1 cellular context compared by ENCODE assay signal in genomic region chr19:2416321-2417097, GRCh38.
TF ChIP-seq lines count a peak whose summit lies in the region.

No MANE protein-coding gene starts in this region.

TF ChIP-seq in HepG2, 621 proteins besides CTCF, POLR2A, EP300 and RAD21 (continued from another document and continues in another):
- no peak for TF ChIP-seq ZNF362 (CRISPR knock-in tag; IDR thresholded peaks at IDR 0.05; ENCODE audit: borderline replicate concordance)
- peak; percentile 61 for TF ChIP-seq TFDP1 (CRISPR knock-in tag; IDR thresholded peaks at IDR 0.05; ENCODE audit: borderline replicate concordance)
- 0 out of 2 replicates have a peak, but pooled peaks have one; percentile 41 for TF ChIP-seq NAIF1 (CRISPR knock-in tag; IDR thresholded peaks at IDR 0.05; ENCODE audit: borderline replicate concordance)
- TF ChIP-seq TP53 (CRISPR knock-in tag; conservative IDR thresholded peaks at IDR 0.05): 0 out of 2 replicates have a peak, but pooled peaks have one; percentile 51
- TF ChIP-seq, protein P1, sequence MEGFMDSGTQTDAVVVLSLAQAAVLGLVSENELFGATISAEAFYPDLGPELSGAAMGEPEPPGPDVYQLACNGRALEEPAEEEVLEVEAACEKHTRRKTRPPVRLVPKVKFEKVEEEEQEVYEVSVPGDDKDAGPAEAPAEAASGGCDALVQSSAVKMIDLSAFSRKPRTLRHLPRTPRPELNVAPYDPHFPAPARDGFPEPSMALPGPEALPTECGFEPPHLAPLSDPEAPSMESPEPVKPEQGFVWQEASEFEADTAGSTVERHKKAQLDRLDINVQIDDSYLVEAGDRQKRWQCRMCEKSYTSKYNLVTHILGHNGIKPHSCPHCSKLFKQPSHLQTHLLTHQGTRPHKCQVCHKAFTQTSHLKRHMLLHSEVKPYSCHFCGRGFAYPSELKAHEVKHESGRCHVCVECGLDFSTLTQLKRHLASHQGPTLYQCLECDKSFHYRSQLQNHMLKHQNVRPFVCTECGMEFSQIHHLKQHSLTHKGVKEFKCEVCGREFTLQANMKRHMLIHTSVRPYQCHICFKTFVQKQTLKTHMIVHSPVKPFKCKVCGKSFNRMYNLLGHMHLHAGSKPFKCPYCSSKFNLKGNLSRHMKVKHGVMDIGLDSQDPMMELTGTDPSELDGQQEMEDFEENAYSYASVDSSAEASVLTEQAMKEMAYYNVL (CRISPR knock-in tag; IDR thresholded peaks at IDR 0.05; ENCODE audit: borderline replicate concordance): peak; percentile 78; the same call in 1 of the 2 replicates
- TF ChIP-seq ZNF446 (CRISPR knock-in tag; IDR thresholded peaks at IDR 0.05): peak; percentile 62; the same call in 1 of the 2 replicates
- 0 out of 2 replicates have a peak, but pooled peaks have one; percentile 30 for TF ChIP-seq ZNF335 (CRISPR knock-in tag; IDR thresholded peaks at IDR 0.05)
- TF ChIP-seq MEIS2 (CRISPR knock-in tag; IDR thresholded peaks at IDR 0.05): peak; percentile 69; the same call in 1 of the 2 replicates
- no peak for TF ChIP-seq PLSCR1 (CRISPR knock-in tag; IDR thresholded peaks at IDR 0.05; ENCODE audit: borderline replicate concordance)
- peak; percentile 55; the same call in 1 of the 2 replicates for TF ChIP-seq SP2 (CRISPR knock-in tag; IDR thresholded peaks at IDR 0.05)
- TF ChIP-seq HNRNPLL (IDR thresholded peaks at IDR 0.05; ENCODE audit: low read depth, low read length, poor library complexity, severe bottlenecking): peak; percentile 22
- TF ChIP-seq ARHGAP35 (CRISPR knock-in tag; IDR thresholded peaks at IDR 0.05; ENCODE audit: borderline replicate concordance): peak; percentile 43; the same call in 1 of the 2 replicates
- TF ChIP-seq TGIF2 (CRISPR knock-in tag; IDR thresholded peaks at IDR 0.05): peak; percentile 53
- TF ChIP-seq ZNF678 (CRISPR knock-in tag; IDR thresholded peaks at IDR 0.05): no peak
- TF ChIP-seq, protein P2, sequence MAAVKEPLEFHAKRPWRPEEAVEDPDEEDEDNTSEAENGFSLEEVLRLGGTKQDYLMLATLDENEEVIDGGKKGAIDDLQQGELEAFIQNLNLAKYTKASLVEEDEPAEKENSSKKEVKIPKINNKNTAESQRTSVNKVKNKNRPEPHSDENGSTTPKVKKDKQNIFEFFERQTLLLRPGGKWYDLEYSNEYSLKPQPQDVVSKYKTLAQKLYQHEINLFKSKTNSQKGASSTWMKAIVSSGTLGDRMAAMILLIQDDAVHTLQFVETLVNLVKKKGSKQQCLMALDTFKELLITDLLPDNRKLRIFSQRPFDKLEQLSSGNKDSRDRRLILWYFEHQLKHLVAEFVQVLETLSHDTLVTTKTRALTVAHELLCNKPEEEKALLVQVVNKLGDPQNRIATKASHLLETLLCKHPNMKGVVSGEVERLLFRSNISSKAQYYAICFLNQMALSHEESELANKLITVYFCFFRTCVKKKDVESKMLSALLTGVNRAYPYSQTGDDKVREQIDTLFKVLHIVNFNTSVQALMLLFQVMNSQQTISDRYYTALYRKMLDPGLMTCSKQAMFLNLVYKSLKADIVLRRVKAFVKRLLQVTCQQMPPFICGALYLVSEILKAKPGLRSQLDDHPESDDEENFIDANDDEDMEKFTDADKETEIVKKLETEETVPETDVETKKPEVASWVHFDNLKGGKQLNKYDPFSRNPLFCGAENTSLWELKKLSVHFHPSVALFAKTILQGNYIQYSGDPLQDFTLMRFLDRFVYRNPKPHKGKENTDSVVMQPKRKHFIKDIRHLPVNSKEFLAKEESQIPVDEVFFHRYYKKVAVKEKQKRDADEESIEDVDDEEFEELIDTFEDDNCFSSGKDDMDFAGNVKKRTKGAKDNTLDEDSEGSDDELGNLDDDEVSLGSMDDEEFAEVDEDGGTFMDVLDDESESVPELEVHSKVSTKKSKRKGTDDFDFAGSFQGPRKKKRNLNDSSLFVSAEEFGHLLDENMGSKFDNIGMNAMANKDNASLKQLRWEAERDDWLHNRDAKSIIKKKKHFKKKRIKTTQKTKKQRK (IDR thresholded peaks at IDR 0.05; ENCODE audit: low read length): no peak
- no peak for TF ChIP-seq ZNF549 (CRISPR knock-in tag; IDR thresholded peaks at IDR 0.05)
- TF ChIP-seq AGO1 (IDR thresholded peaks at IDR 0.05; ENCODE audit: low read depth, low read length, poor library complexity, severe bottlenecking): peak; percentile 90
- 0 out of 2 replicates have a peak, but pooled peaks have one; percentile 35 for TF ChIP-seq SETDB1 (CRISPR knock-in tag; IDR thresholded peaks at IDR 0.05; ENCODE audit: borderline replicate concordance)
- peak; percentile 84; the same call in 1 of the 2 replicates for TF ChIP-seq KLF6 (CRISPR knock-in tag; IDR thresholded peaks at IDR 0.05)
- TF ChIP-seq ZNF552 (CRISPR knock-in tag; IDR thresholded peaks at IDR 0.05; ENCODE audit: borderline replicate concordance): peak; percentile 63
- TF ChIP-seq ZNF468 (CRISPR knock-in tag; IDR thresholded peaks at IDR 0.05): no peak
- TF ChIP-seq ZNF652 (CRISPR knock-in tag; IDR thresholded peaks at IDR 0.05; ENCODE audit: borderline replicate concordance, low read depth): no peak
- TF ChIP-seq SMARCC2 (IDR thresholded peaks at IDR 0.05): no peak
- TF ChIP-seq ZNF235 (CRISPR knock-in tag; IDR thresholded peaks at IDR 0.05; ENCODE audit: borderline replicate concordance): no peak
- TF ChIP-seq TRIM24 (CRISPR knock-in tag; IDR thresholded peaks at IDR 0.05): no peak
- TF ChIP-seq IRF2 (CRISPR knock-in tag; IDR thresholded peaks at IDR 0.05): peak; percentile 78
- peak; percentile 93 for TF ChIP-seq ELF1 (CRISPR knock-in tag; IDR thresholded peaks at IDR 0.05)
- TF ChIP-seq, protein P3, sequence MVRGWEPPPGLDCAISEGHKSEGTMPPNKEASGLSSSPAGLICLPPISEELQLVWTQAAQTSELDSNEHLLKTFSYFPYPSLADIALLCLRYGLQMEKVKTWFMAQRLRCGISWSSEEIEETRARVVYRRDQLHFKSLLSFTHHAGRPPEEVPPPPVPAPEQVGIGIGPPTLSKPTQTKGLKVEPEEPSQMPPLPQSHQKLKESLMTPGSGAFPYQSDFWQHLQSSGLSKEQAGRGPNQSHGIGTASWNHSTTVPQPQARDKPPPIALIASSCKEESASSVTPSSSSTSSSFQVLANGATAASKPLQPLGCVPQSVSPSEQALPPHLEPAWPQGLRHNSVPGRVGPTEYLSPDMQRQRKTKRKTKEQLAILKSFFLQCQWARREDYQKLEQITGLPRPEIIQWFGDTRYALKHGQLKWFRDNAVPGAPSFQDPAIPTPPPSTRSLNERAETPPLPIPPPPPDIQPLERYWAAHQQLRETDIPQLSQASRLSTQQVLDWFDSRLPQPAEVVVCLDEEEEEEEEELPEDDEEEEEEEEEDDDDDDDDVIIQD (CRISPR knock-in tag; IDR thresholded peaks at IDR 0.05; ENCODE audit: low read depth): peak; percentile 31; the same call in 1 of the 2 replicates
- TF ChIP-seq JUND (CRISPR knock-in tag; IDR thresholded peaks at IDR 0.05): peak; percentile 55; the same call in 1 of the 2 replicates
- peak; percentile 36; the same call in 1 of the 2 replicates for TF ChIP-seq ZNF558 (CRISPR knock-in tag; IDR thresholded peaks at IDR 0.05; ENCODE audit: borderline replicate concordance)
- TF ChIP-seq, protein P4, sequence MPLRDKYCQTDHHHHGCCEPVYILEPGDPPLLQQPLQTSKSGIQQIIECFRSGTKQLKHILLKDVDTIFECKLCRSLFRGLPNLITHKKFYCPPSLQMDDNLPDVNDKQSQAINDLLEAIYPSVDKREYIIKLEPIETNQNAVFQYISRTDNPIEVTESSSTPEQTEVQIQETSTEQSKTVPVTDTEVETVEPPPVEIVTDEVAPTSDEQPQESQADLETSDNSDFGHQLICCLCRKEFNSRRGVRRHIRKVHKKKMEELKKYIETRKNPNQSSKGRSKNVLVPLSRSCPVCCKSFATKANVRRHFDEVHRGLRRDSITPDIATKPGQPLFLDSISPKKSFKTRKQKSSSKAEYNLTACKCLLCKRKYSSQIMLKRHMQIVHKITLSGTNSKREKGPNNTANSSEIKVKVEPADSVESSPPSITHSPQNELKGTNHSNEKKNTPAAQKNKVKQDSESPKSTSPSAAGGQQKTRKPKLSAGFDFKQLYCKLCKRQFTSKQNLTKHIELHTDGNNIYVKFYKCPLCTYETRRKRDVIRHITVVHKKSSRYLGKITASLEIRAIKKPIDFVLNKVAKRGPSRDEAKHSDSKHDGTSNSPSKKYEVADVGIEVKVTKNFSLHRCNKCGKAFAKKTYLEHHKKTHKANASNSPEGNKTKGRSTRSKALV (CRISPR knock-in tag; IDR thresholded peaks at IDR 0.05): peak; percentile 34; the same call in 1 of the 2 replicates
- peak; percentile 84; the same call in 1 of the 2 replicates for TF ChIP-seq ZNF839 (CRISPR knock-in tag; IDR thresholded peaks at IDR 0.05; ENCODE audit: borderline replicate concordance)
- TF ChIP-seq ZBTB1 (CRISPR knock-in tag; IDR thresholded peaks at IDR 0.05; ENCODE audit: borderline replicate concordance): no peak
- 0 out of 2 replicates have a peak, but pooled peaks have one; percentile 49 for TF ChIP-seq ZNF772 (CRISPR knock-in tag; IDR thresholded peaks at IDR 0.05)
- TF ChIP-seq HHEX (CRISPR knock-in tag; IDR thresholded peaks at IDR 0.05): 0 out of 2 replicates have a peak, but pooled peaks have one; percentile 30
- no peak for TF ChIP-seq ZBTB42 (CRISPR knock-in tag; IDR thresholded peaks at IDR 0.05)
- no peak for TF ChIP-seq NR2F1 (CRISPR knock-in tag; IDR thresholded peaks at IDR 0.05)
- TF ChIP-seq NPAS2 (CRISPR knock-in tag; IDR thresholded peaks at IDR 0.05; ENCODE audit: borderline replicate concordance): no peak
- TF ChIP-seq KAT7 (CRISPR knock-in tag; IDR thresholded peaks at IDR 0.05; ENCODE audit: borderline replicate concordance): peak; percentile 70
- TF ChIP-seq ZNF644 (CRISPR knock-in tag; IDR thresholded peaks at IDR 0.05; ENCODE audit: low read depth): peak; percentile 46; the same call in 1 of the 2 replicates
- TF ChIP-seq, protein P5, sequence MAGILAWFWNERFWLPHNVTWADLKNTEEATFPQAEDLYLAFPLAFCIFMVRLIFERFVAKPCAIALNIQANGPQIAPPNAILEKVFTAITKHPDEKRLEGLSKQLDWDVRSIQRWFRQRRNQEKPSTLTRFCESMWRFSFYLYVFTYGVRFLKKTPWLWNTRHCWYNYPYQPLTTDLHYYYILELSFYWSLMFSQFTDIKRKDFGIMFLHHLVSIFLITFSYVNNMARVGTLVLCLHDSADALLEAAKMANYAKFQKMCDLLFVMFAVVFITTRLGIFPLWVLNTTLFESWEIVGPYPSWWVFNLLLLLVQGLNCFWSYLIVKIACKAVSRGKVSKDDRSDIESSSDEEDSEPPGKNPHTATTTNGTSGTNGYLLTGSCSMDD (CRISPR knock-in tag; IDR thresholded peaks at IDR 0.05): no peak
- no peak for TF ChIP-seq ZNF761 (CRISPR knock-in tag; conservative IDR thresholded peaks at IDR 0.05)
- TF ChIP-seq ARNTL (CRISPR knock-in tag; IDR thresholded peaks at IDR 0.05): peak; percentile 45; the same call in 1 of the 2 replicates
- TF ChIP-seq MAFK (conservative IDR thresholded peaks at IDR 0.05 in 1 of 2, IDR thresholded peaks at IDR 0.05 in 1 of 2; ENCODE audit: low read length in 2 of 2): no peak
- TF ChIP-seq, protein P6, sequence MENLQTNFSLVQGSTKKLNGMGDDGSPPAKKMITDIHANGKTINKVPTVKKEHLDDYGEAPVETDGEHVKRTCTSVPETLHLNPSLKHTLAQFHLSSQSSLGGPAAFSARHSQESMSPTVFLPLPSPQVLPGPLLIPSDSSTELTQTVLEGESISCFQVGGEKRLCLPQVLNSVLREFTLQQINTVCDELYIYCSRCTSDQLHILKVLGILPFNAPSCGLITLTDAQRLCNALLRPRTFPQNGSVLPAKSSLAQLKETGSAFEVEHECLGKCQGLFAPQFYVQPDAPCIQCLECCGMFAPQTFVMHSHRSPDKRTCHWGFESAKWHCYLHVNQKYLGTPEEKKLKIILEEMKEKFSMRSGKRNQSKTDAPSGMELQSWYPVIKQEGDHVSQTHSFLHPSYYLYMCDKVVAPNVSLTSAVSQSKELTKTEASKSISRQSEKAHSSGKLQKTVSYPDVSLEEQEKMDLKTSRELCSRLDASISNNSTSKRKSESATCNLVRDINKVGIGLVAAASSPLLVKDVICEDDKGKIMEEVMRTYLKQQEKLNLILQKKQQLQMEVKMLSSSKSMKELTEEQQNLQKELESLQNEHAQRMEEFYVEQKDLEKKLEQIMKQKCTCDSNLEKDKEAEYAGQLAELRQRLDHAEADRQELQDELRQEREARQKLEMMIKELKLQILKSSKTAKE (CRISPR knock-in tag; IDR thresholded peaks at IDR 0.05; ENCODE audit: borderline replicate concordance): peak; percentile 67; the same call in 1 of the 2 replicates
- TF ChIP-seq STAT5B (CRISPR knock-in tag; IDR thresholded peaks at IDR 0.05): no peak
- TF ChIP-seq, protein P7, sequence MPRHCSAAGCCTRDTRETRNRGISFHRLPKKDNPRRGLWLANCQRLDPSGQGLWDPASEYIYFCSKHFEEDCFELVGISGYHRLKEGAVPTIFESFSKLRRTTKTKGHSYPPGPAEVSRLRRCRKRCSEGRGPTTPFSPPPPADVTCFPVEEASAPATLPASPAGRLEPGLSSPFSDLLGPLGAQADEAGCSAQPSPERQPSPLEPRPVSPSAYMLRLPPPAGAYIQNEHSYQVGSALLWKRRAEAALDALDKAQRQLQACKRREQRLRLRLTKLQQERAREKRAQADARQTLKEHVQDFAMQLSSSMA (CRISPR knock-in tag; IDR thresholded peaks at IDR 0.05): peak; percentile 67; the same call in 1 of the 2 replicates
- TF ChIP-seq ZBTB7A (CRISPR knock-in tag; IDR thresholded peaks at IDR 0.05): peak; percentile 95
- TF ChIP-seq SALL1 (CRISPR knock-in tag; IDR thresholded peaks at IDR 0.05): peak; percentile 88
- no peak for TF ChIP-seq ZNF562 (CRISPR knock-in tag; IDR thresholded peaks at IDR 0.05; ENCODE audit: borderline replicate concordance)
- no peak for TF ChIP-seq ZSCAN12 (CRISPR knock-in tag; IDR thresholded peaks at IDR 0.05)
- no peak; the same call in 1 of the 2 replicates for TF ChIP-seq NCOA2 (CRISPR knock-in tag; IDR thresholded peaks at IDR 0.05)
- TF ChIP-seq HMG20B (CRISPR knock-in tag; conservative IDR thresholded peaks at IDR 0.05): 0 out of 2 replicates have a peak, but pooled peaks have one; percentile 43
